Comparison of ENCODE assay signal across 15 cellular contexts in the genomic region with DNA sequence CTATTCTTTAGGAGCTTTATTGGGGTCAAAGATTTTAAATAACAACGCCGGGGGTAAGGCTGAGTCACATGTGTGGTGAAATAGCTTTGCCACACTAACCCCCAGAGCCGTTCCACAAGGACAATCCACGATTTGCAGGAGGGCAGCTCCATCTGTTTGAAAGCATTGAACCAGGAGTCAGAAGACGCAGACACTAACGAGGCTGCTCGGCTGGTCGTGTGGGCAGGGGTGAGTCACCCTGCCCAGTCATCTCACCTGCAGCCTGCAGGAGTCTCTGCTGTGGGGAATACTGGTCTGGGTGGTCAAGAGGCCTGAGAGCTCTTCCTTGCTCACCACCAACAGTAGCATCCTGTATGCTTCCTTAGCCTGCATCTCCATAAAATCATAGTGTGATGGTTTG.
DNase-seq lines count a peak whose midpoint lies in the region; ATAC-seq and TF ChIP-seq lines count a peak whose summit lies in the region.
"Had no signal": no experiment of that assay in that cellular context is flagged by ENCODE, and none has a peak within 500 bp of the region (broad histone marks: within the 10 kb centered on the region; RNA-seq: fewer than 3 reads in every experiment).

No MANE protein-coding gene starts in this region.

- no peak overlapping the region for H3K56ac ChIP-seq in H9 (ENCODE audit: insufficient read length, low read depth, low read length)

- no peaks in the 10 kb centered on the region for H3K9me3 ChIP-seq in H9 (ENCODE audit: control insufficient read depth, low read depth, low read length)
- H3K9me3 ChIP-seq: gastrocnemius medialis, Peyer's patch, thoracic aorta had no signal

- H3K79me1 ChIP-seq in H9 (ENCODE audit: insufficient read depth, low read depth, low read length, poor library complexity, severe bottlenecking): no peaks in the 10 kb centered on the region

- POLR2A ChIA-PET in WTC11 (lab: Charles Lee): no interaction called here

- H3K4me1 Mint-ChIP-seq in H9: peaks cover 46 to 55% of the 10 kb centered on the region in 2 experiments
- peaks cover 31% of the 10 kb centered on the region for H3K4me1 Mint-ChIP-seq in WTC11

- no peak overlapping the region for H2AFZ ChIP-seq in H9 (ENCODE audit: low read length)

- H3K79me2 ChIP-seq in H9 (ENCODE audit: insufficient read depth, low read length): no peaks in the 10 kb centered on the region

- H3T11ph ChIP-seq in H9 (ENCODE audit: low read length): no peak overlapping the region

- H3K18ac ChIP-seq in H9 (ENCODE audit: insufficient read length, low read depth, low read length): no peak overlapping the region

- no peak overlapping the region for H4K5ac ChIP-seq in H9 (ENCODE audit: insufficient read length, low read depth, low read length)

- TF ChIP-seq CTCF in H9 (conservative IDR thresholded peaks at IDR 0.05): peak; percentile 31; the same call in 1 of the 3 replicates
- TF ChIP-seq CTCF in WTC11 (IDR thresholded peaks at IDR 0.05): no peak

- H3K27me3 Mint-ChIP-seq in H9 (ENCODE audit: low read depth): no peaks in the 10 kb centered on the region
- no peaks in the 10 kb centered on the region for H3K27me3 Mint-ChIP-seq in WTC11 (ENCODE audit: low read depth)
- H3K27me3 Mint-ChIP-seq: natural killer cell treated with Interleukin-12 subunit alpha and Interleukin-12 subunit beta and Interleukin-15 and Interleukin-18, amount 100 ng/mL, for 72 hours had no signal

- H3K23ac ChIP-seq in H9 (ENCODE audit: insufficient read length, low read depth, low read length): no peak overlapping the region

- H3K9ac ChIP-seq in H9 (ENCODE audit: extremely low read depth, insufficient read length, low read length): no peak overlapping the region

- no peak overlapping the region for H2BK5ac ChIP-seq in H9 (ENCODE audit: insufficient read length, low read length)

- H3K4me2 ChIP-seq in H9 (ENCODE audit: insufficient read depth, insufficient read length, low read length): no peak overlapping the region

- H3K23me2 ChIP-seq in H9 (ENCODE audit: insufficient read length, low read depth, low read length, poor library complexity, severe bottlenecking): no peaks in the 10 kb centered on the region

- H3K14ac ChIP-seq in H9 (ENCODE audit: insufficient read depth, low read length): no peak overlapping the region

- H3K4me1 ChIP-seq in H9 (ENCODE audit: insufficient read depth, low read length): peaks cover 3% of the 10 kb centered on the region; the same call in 1 of the 2 replicates
- H3K4me1 ChIP-seq: gastrocnemius medialis had no signal

- H3K27ac Mint-ChIP-seq in H9: peak overlapping the region in 1 of 3 experiments; percentile 38; a peak in 1 of 7 replicates
- no peak overlapping the region for H3K27ac Mint-ChIP-seq in WTC11
- H3K27ac Mint-ChIP-seq: natural killer cell treated with Interleukin-12 subunit alpha and Interleukin-12 subunit beta and Interleukin-15 and Interleukin-18, amount 100 ng/mL, for 72 hours had no signal

- H4K8ac ChIP-seq in H9 (replicated peaks; ENCODE audit: insufficient read length, low read depth, low read length): no peak overlapping the region

- CTCF ChIA-PET in WTC11 (lab: Charles Lee): interaction anchor here (0.8 to 1.5 kb wide), 2 partner anchors 17 to 19 kb away, joined by 3 to 6 read pairs; no protein-coding TSS in a partner anchor

- H2AK5ac ChIP-seq in H9 (ENCODE audit: insufficient read length, low read length): no peak overlapping the region

- H3K4ac ChIP-seq in H9 (ENCODE audit: low read depth, low read length): no peak overlapping the region

- H3K36me3 Mint-ChIP-seq in H9 (ENCODE audit: insufficient read depth in 1 of 3, low read depth in 3 of 3): no peaks in the 10 kb centered on the region
- H3K36me3 Mint-ChIP-seq in WTC11: peaks cover 3% of the 10 kb centered on the region; the same call in 1 of the 2 replicates
- H3K36me3 Mint-ChIP-seq: natural killer cell treated with Interleukin-12 subunit alpha and Interleukin-12 subunit beta and Interleukin-15 and Interleukin-18, amount 100 ng/mL, for 72 hours had no signal

- peak; percentile 43 for ATAC-seq in WTC11
- no peak for ATAC-seq in GM21447 (IDR thresholded peaks at IDR 0.05; ENCODE audit: unreplicated experiment)
- ATAC-seq: gastrocnemius medialis, sciatic nerve had no signal

- no peak overlapping the region for H2BK12ac ChIP-seq in H9 (ENCODE audit: insufficient read length, low read depth, low read length)

- H3K27me3 ChIP-seq in H9 (ENCODE audit: insufficient read depth, low read length): no peaks in the 10 kb centered on the region
- H3K27me3 ChIP-seq: gastrocnemius medialis, Peyer's patch had no signal

- peak; percentile 11 for DNase-seq in EH (ENCODE audit: low read depth)
- peak; percentile 51 for DNase-seq in H9
- DNase-seq in WTC11 (ENCODE audit: low spot score): no peak
- DNase-seq in kidney tubule cell (ENCODE audit: low spot score): peak; percentile 89
- DNase-seq in SKM-1 treated with dmso at 0.1 percent for 144 hours (lab: John Stamatoyannopoulos, UW; ENCODE audit: unreplicated experiment): no peak
- no peak for DNase-seq in amniotic stem cell (lab: John Stamatoyannopoulos, UW)
- DNase-seq: activated CD8-positive, alpha-beta memory T cell treated with anti-CD3 and anti-CD28 coated beads, Interleukin-2, amount 50 U/mL, for 4 hours; effector CD4-positive, alpha-beta T cell; gastrocnemius medialis; NCI-H446; Peyer's patch had no signal

- no CpG with 5 or more reads among the region's 8 CpGs for WGBS in H9 (ENCODE audit: extremely low coverage, insufficient read length, low lambda C conversion rate)

- no peaks in the 10 kb centered on the region for H4K20me1 ChIP-seq in H9 (ENCODE audit: control insufficient read depth, insufficient read depth, insufficient read length)

- no peak overlapping the region for H2BK15ac ChIP-seq in H9 (ENCODE audit: low read depth, low read length)

- H3K4me3 Mint-ChIP-seq in H9 (no peak overlapping the region), WTC11 (no peak overlapping the region)
- H3K4me3 Mint-ChIP-seq: natural killer cell treated with Interleukin-12 subunit alpha and Interleukin-12 subunit beta and Interleukin-15 and Interleukin-18, amount 100 ng/mL, for 72 hours had no signal

- peaks cover 0 to 5% of the 10 kb centered on the region in 2 experiments; a peak in 3 of 5 replicates for H3K9me3 Mint-ChIP-seq in H9
- H3K9me3 Mint-ChIP-seq in WTC11: peaks cover 13% of the 10 kb centered on the region

- no peak overlapping the region for H3K27ac ChIP-seq in H9 (ENCODE audit: insufficient read length, low read depth, low read length)
- H3K27ac ChIP-seq: gastrocnemius medialis, Peyer's patch, thoracic aorta had no signal

- H4K91ac ChIP-seq in H9 (ENCODE audit: insufficient read length, low read depth, low read length): no peak overlapping the region

- H2BK120ac ChIP-seq in H9 (ENCODE audit: low read depth, low read length, poor library complexity, severe bottlenecking): peak overlapping the region; percentile 30

- H2BK20ac ChIP-seq in H9 (ENCODE audit: low read depth, low read length, poor library complexity, severe bottlenecking): no peak overlapping the region

TF ChIP-seq in WTC11, 78 proteins besides CTCF, POLR2A, EP300 and RAD21:
- TF ChIP-seq, protein P1, sequence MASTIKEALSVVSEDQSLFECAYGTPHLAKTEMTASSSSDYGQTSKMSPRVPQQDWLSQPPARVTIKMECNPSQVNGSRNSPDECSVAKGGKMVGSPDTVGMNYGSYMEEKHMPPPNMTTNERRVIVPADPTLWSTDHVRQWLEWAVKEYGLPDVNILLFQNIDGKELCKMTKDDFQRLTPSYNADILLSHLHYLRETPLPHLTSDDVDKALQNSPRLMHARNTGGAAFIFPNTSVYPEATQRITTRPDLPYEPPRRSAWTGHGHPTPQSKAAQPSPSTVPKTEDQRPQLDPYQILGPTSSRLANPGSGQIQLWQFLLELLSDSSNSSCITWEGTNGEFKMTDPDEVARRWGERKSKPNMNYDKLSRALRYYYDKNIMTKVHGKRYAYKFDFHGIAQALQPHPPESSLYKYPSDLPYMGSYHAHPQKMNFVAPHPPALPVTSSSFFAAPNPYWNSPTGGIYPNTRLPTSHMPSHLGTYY (CRISPR knock-in tag; IDR thresholded peaks at IDR 0.05): no peak
- TF ChIP-seq, protein P2, sequence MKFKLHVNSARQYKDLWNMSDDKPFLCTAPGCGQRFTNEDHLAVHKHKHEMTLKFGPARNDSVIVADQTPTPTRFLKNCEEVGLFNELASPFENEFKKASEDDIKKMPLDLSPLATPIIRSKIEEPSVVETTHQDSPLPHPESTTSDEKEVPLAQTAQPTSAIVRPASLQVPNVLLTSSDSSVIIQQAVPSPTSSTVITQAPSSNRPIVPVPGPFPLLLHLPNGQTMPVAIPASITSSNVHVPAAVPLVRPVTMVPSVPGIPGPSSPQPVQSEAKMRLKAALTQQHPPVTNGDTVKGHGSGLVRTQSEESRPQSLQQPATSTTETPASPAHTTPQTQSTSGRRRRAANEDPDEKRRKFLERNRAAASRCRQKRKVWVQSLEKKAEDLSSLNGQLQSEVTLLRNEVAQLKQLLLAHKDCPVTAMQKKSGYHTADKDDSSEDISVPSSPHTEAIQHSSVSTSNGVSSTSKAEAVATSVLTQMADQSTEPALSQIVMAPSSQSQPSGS (CRISPR knock-in tag; IDR thresholded peaks at IDR 0.05; ENCODE audit: borderline replicate concordance, low read depth): no peak
- TF ChIP-seq SOX15 (CRISPR knock-in tag; IDR thresholded peaks at IDR 0.05): no peak
- TF ChIP-seq SMAD3 (CRISPR knock-in tag; IDR thresholded peaks at IDR 0.05; ENCODE audit: borderline replicate concordance): no peak
- TF ChIP-seq PRRX2 (CRISPR knock-in tag; IDR thresholded peaks at IDR 0.05): no peak
- no peak for TF ChIP-seq RELA (CRISPR knock-in tag; IDR thresholded peaks at IDR 0.05; ENCODE audit: borderline replicate concordance)
- no peak for TF ChIP-seq IRF2 (CRISPR knock-in tag; IDR thresholded peaks at IDR 0.05; ENCODE audit: borderline replicate concordance, low read depth)

Comparison
In these comparisons a context has a peak if more than half of its experiments do, and no peak if none do; other contexts are left out.
1. DNase-seq: peak in EH (single experiment), H9 (single experiment) and kidney tubule cell (single experiment); none in WTC11 (single experiment), SKM-1 treated with dmso at 0.1 percent for 144 hours (single experiment) and amniotic stem cell (single experiment).